In genomic region chr5:78587081-78587774, GRCh38 we compare ENCODE assay signal across 15 cellular contexts.
DNase-seq lines count a peak whose midpoint lies in the region; ATAC-seq and TF ChIP-seq lines count a peak whose summit lies in the region.
"Had no signal": no experiment of that assay in that cellular context is flagged by ENCODE, and none has a peak within 500 bp of the region (broad histone marks: within the 10 kb centered on the region; RNA-seq: fewer than 3 reads in every experiment).

No MANE protein-coding gene starts in this region.

- H3K27me3 Mint-ChIP-seq in HFFc6 (ENCODE audit: insufficient read depth) (no peaks in the 10 kb centered on the region), GM23338 (ENCODE audit: insufficient read depth, low read depth, poor library complexity) (peaks cover 9% of the 10 kb centered on the region)
- no peaks in the 10 kb centered on the region for H3K27me3 Mint-ChIP-seq in stimulated activated memory B cell treated with anti-CD40 and anti-IgM and Interleukin-4, amounts not matched to agents 10 μg/mL and 1 μg/mL and 100 μg/mL, for 72 hours

- no peaks in the 10 kb centered on the region for H4K20me1 ChIP-seq in SK-N-SH (ENCODE audit: insufficient read depth)
- peaks cover 6% of the 10 kb centered on the region; the same call in 1 of the 2 replicates for H4K20me1 ChIP-seq in GM23338 (replicated peaks; ENCODE audit: insufficient read depth)

- POLR2A ChIA-PET in SK-N-SH (lab: Yijun Ruan, JAX), result no interaction called here

- H2AFZ ChIP-seq in SK-N-SH (ENCODE audit: low read depth) (no peak overlapping the region), GM23338 (no peak overlapping the region)

- peaks cover 0 to 26% of the 10 kb centered on the region in 2 experiments for H3K36me3 ChIP-seq in SK-N-SH (replicated peaks in 1 of 2; ENCODE audit: control insufficient read depth in 1 of 2, insufficient read depth in 2 of 2, low read length in 1 of 2)
- H3K36me3 ChIP-seq in right atrium auricular region, result no peaks in the 10 kb centered on the region
- H3K36me3 ChIP-seq in stomach smooth muscle (ENCODE audit: control insufficient read depth in 2 of 2, insufficient read depth in 2 of 2, low read length in 2 of 2), result peaks cover 0 to 6% of the 10 kb centered on the region in 2 donors
- H3K36me3 ChIP-seq in GM23338 (ENCODE audit: insufficient read depth), result peaks cover 7% of the 10 kb centered on the region; the same call in 1 of the 2 replicates
- H3K36me3 ChIP-seq: uterus had no signal

- TF ChIP-seq RAD21 in SK-N-SH (IDR thresholded peaks at IDR 0.05; ENCODE audit: low read length), result no peak

- TF ChIP-seq CTCF in HFFc6 (IDR thresholded peaks at IDR 0.05) (no peak), SK-N-SH (IDR thresholded peaks at IDR 0.05) (no peak), right atrium auricular region (IDR thresholded peaks at IDR 0.05) (no peak), GM23338 (conservative IDR thresholded peaks at IDR 0.05; ENCODE audit: low read depth in 2 of 2) (no peak)

- H3F3A ChIP-seq in SK-N-SH (replicated peaks; ENCODE audit: insufficient read depth) (peaks cover 34% of the 10 kb centered on the region), GM23338 (replicated peaks; ENCODE audit: low read depth) (no peaks in the 10 kb centered on the region)

- H3K4me3 ChIP-seq in SK-N-SH (ENCODE audit: low read depth in 2 of 2, low read length in 1 of 2) (no peak overlapping the region), right atrium auricular region (no peak overlapping the region), stomach smooth muscle (ENCODE audit: low read length in 2 of 2) (no peak overlapping the region), GM23338 (no peak overlapping the region)
- H3K4me3 ChIP-seq: body of pancreas, HAP-1, uterus had no signal

- H3K4me1 ChIP-seq in SK-N-SH (ENCODE audit: control insufficient read depth in 1 of 2, insufficient read depth in 2 of 2, low read depth in 1 of 2, low read length in 1 of 2), result peaks cover 37 to 45% of the 10 kb centered on the region in 2 experiments
- H3K4me1 ChIP-seq in right atrium auricular region, result peaks cover 0 to 30% of the 10 kb centered on the region in 2 donors
- H3K4me1 ChIP-seq in stomach smooth muscle (ENCODE audit: control insufficient read depth, insufficient read depth, low read length), result peaks cover 26% of the 10 kb centered on the region
- H3K4me1 ChIP-seq in GM23338 (ENCODE audit: insufficient read depth), result peaks cover 7% of the 10 kb centered on the region; the same call in 1 of the 2 replicates
- H3K4me1 ChIP-seq: uterus had no signal

- H3K4me2 ChIP-seq in SK-N-SH (peak overlapping the region; percentile 16; the same call in 1 of the 2 replicates), GM23338 (no peak overlapping the region)

- H3K4me3 Mint-ChIP-seq in HFFc6 (no peak overlapping the region), GM23338 (no peak overlapping the region)
- H3K4me3 Mint-ChIP-seq in stimulated activated memory B cell treated with anti-CD40 and anti-IgM and Interleukin-4, amounts not matched to agents 10 μg/mL and 1 μg/mL and 100 μg/mL, for 72 hours, result no peak overlapping the region
- H3K4me3 Mint-ChIP-seq: CD14-positive monocyte had no signal

- no peak for ATAC-seq in GM23338
- no peak for ATAC-seq in stimulated activated memory B cell treated with anti-CD40 and anti-IgM and Interleukin-4, amounts not matched to agents 10 μg/mL and 1 μg/mL and 100 μg/mL, for 72 hours

- peak overlapping the region; percentile 94 to 100 for H3K27ac ChIP-seq in SK-N-SH (ENCODE audit: low read depth in 2 of 2, low read length in 1 of 2)
- H3K27ac ChIP-seq in right atrium auricular region, result peak overlapping the region; percentile 15 to 37
- H3K27ac ChIP-seq in stomach smooth muscle (ENCODE audit: low read length), result peak overlapping the region; percentile 37
- no peak overlapping the region for H3K27ac ChIP-seq in GM23338 (ENCODE audit: low read depth)
- H3K27ac ChIP-seq: VCaP had no signal

- H3K9me3 ChIP-seq in SK-N-SH (no peaks in the 10 kb centered on the region), right atrium auricular region (no peaks in the 10 kb centered on the region), stomach smooth muscle (ENCODE audit: control insufficient read depth in 2 of 2, low read length in 2 of 2) (no peaks in the 10 kb centered on the region)
- H3K9me3 ChIP-seq: body of pancreas, uterus had no signal

- CTCF ChIA-PET in SK-N-SH (lab: Yijun Ruan, JAX), result interaction anchor here (1.1 to 1.7 kb wide), 3 partner anchors 13 to 72 kb away, joined by 3 read pairs; no protein-coding TSS in a partner anchor

- H3K79me2 ChIP-seq in SK-N-SH (ENCODE audit: insufficient read depth), result peaks cover 61% of the 10 kb centered on the region
- peaks cover 55% of the 10 kb centered on the region for H3K79me2 ChIP-seq in GM23338 (replicated peaks; ENCODE audit: insufficient read depth)

- no peaks in the 10 kb centered on the region for H3K9me2 ChIP-seq in SK-N-SH
- 0 out of 2 replicates have a peak, but pooled peaks cover 4% of the 10 kb centered on the region for H3K9me2 ChIP-seq in GM23338 (ENCODE audit: insufficient read depth)

- H3K9me3 Mint-ChIP-seq in HFFc6 (no peaks in the 10 kb centered on the region), GM23338 (peaks cover 42% of the 10 kb centered on the region)
- peaks cover 2% of the 10 kb centered on the region for H3K9me3 Mint-ChIP-seq in stimulated activated memory B cell treated with anti-CD40 and anti-IgM and Interleukin-4, amounts not matched to agents 10 μg/mL and 1 μg/mL and 100 μg/mL, for 72 hours

- TF ChIP-seq EP300 in SK-N-SH (IDR thresholded peaks at IDR 0.05; ENCODE audit: borderline replicate concordance in 1 of 2, low read depth in 1 of 2, low read length in 1 of 2), result no peak

- H3K9ac ChIP-seq in SK-N-SH (peak overlapping the region; percentile 47; the same call in 1 of the 2 replicates), stomach smooth muscle (ENCODE audit: low read length in 2 of 2) (no peak overlapping the region)

- H3K36me3 Mint-ChIP-seq in HFFc6 (ENCODE audit: low read depth) (peaks cover 12% of the 10 kb centered on the region), GM23338 (ENCODE audit: low read depth) (peaks cover 70% of the 10 kb centered on the region)
- peaks cover 21% of the 10 kb centered on the region for H3K36me3 Mint-ChIP-seq in stimulated activated memory B cell treated with anti-CD40 and anti-IgM and Interleukin-4, amounts not matched to agents 10 μg/mL and 1 μg/mL and 100 μg/mL, for 72 hours
- H3K36me3 Mint-ChIP-seq: CD14-positive monocyte had no signal

- H3K27me3 ChIP-seq in SK-N-SH (ENCODE audit: insufficient read depth) (no peaks in the 10 kb centered on the region), right atrium auricular region (no peaks in the 10 kb centered on the region), stomach smooth muscle (ENCODE audit: control insufficient read depth in 1 of 2, insufficient read depth in 2 of 2, low read length in 2 of 2) (no peaks in the 10 kb centered on the region), GM23338 (ENCODE audit: insufficient read depth) (no peaks in the 10 kb centered on the region)
- H3K27me3 ChIP-seq: body of pancreas, uterus had no signal

- H3K27ac Mint-ChIP-seq in HFFc6 (peak overlapping the region; percentile 91), GM23338 (no peak overlapping the region)
- no peak overlapping the region for H3K27ac Mint-ChIP-seq in stimulated activated memory B cell treated with anti-CD40 and anti-IgM and Interleukin-4, amounts not matched to agents 10 μg/mL and 1 μg/mL and 100 μg/mL, for 72 hours

- H3K4me1 Mint-ChIP-seq in HFFc6 (ENCODE audit: low read depth), result peaks cover 63% of the 10 kb centered on the region
- H3K4me1 Mint-ChIP-seq in GM23338, result peaks cover 13% of the 10 kb centered on the region
- H3K4me1 Mint-ChIP-seq in stimulated activated memory B cell treated with anti-CD40 and anti-IgM and Interleukin-4, amounts not matched to agents 10 μg/mL and 1 μg/mL and 100 μg/mL, for 72 hours, result peaks cover 10% of the 10 kb centered on the region

- DNase-seq in HFFc6 (no peak), SK-N-SH (no peak), right atrium auricular region (ENCODE audit: low spot score) (peak; percentile 78), GM23338 (ENCODE audit: low spot score) (no peak), GOT3 (lab: John Stamatoyannopoulos, UW) (no peak)
- DNase-seq: KG1, NCI-H146, NCI-H446 treated with DMSO at 0.1 percent for 48 hours, uterus had no signal

- 83% methylated on average over 4 of the region's 4 CpGs for WGBS in SK-N-SH (ENCODE audit: low lambda C conversion rate)

TF ChIP-seq in SK-N-SH, 30 proteins besides CTCF, POLR2A, EP300 and RAD21:
- TF ChIP-seq USF1 (IDR thresholded peaks at IDR 0.05; ENCODE audit: borderline replicate concordance, low read depth) (no peak), FOSL2 (IDR thresholded peaks at IDR 0.05; ENCODE audit: borderline replicate concordance, low read depth) (no peak), RCOR1 (IDR thresholded peaks at IDR 0.05; ENCODE audit: low read length) (no peak)

TF ChIP-seq in GM23338, 12 proteins besides CTCF, POLR2A, EP300 and RAD21 (continues in another document):
- TF ChIP-seq STAT1 (IDR thresholded peaks at IDR 0.05; ENCODE audit: unreplicated experiment), result no peak
- no peak for TF ChIP-seq JUNB (IDR thresholded peaks at IDR 0.05; ENCODE audit: unreplicated experiment)
- no peak for TF ChIP-seq EZH2phosphoT487 (IDR thresholded peaks at IDR 0.05; ENCODE audit: unreplicated experiment)
- TF ChIP-seq CREB1 (CRISPR knock-in tag; IDR thresholded peaks at IDR 0.05; ENCODE audit: low read depth), result no peak
- no peak for TF ChIP-seq EZH2 (IDR thresholded peaks at IDR 0.05; ENCODE audit: low read depth, unreplicated experiment)
